Comparison of ENCODE assay signal across 1 cellular context in genomic region chr5:181241393-181241975, GRCh38.
TF ChIP-seq lines count a peak whose summit lies in the region.

No MANE protein-coding gene starts in this region.

TF ChIP-seq in SK-N-SH, 30 proteins besides CTCF, POLR2A, EP300 and RAD21 (continued from another document):
- TF ChIP-seq, protein P1, sequence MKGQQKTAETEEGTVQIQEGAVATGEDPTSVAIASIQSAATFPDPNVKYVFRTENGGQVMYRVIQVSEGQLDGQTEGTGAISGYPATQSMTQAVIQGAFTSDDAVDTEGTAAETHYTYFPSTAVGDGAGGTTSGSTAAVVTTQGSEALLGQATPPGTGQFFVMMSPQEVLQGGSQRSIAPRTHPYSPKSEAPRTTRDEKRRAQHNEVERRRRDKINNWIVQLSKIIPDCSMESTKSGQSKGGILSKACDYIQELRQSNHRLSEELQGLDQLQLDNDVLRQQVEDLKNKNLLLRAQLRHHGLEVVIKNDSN (IDR thresholded peaks at IDR 0.05; ENCODE audit: borderline replicate concordance, low read depth) = no peak
